In genomic region chr20:50648651-50649050, GRCh38 we compare ENCODE assay signal across 19 cellular contexts. TPM values are rescaled to one million over a fixed set of nuclear protein-coding genes. Genes with fewer than 3 reads are reported as not detected.
DNase-seq lines count a peak whose midpoint lies in the region; ATAC-seq and TF ChIP-seq lines count a peak whose summit lies in the region.
"Had no signal": no experiment of that assay in that cellular context is flagged by ENCODE, and none has a peak within 500 bp of the region (broad histone marks: within the 10 kb centered on the region; RNA-seq: fewer than 3 reads in every experiment).

No MANE protein-coding gene starts in this region.

- no peak overlapping the region for H3K27ac Mint-ChIP-seq in activated naive CD4-positive, alpha-beta T cell treated with anti-CD3 and anti-CD28 coated beads for 36 hours
- H3K27ac Mint-ChIP-seq: GM23338, HFFc6 had no signal

- H2BK12ac ChIP-seq in trophoblast cell (ENCODE audit: low read length) = peak overlapping the region; percentile 19

- no peak overlapping the region for H4K8ac ChIP-seq in trophoblast cell (ENCODE audit: low read depth, low read length)

- H2AK5ac ChIP-seq in trophoblast cell (ENCODE audit: low read length) = no peak overlapping the region

- no peaks in the 10 kb centered on the region for H3K9me3 Mint-ChIP-seq in activated naive CD4-positive, alpha-beta T cell treated with anti-CD3 and anti-CD28 coated beads for 36 hours
- H3K9me3 Mint-ChIP-seq: HFFc6 had no signal

- POLR2A ChIA-PET in Panc1 (lab: Charles Lee) = no interaction called here

- no peak overlapping the region for H4K91ac ChIP-seq in trophoblast cell (ENCODE audit: low read depth, low read length)

- H3K27ac ChIP-seq in left ventricle myocardium inferior (replicated peaks) (peak overlapping the region; percentile 91), Panc1 (ENCODE audit: low read length) (peak overlapping the region; percentile 92), trophoblast cell (ENCODE audit: low read depth, low read length) (no peak overlapping the region), vagina (peak overlapping the region; percentile 72)
- H3K27ac ChIP-seq: 22Rv1 had no signal

- H3K36me3 ChIP-seq in left ventricle myocardium inferior = no peaks in the 10 kb centered on the region
- H3K36me3 ChIP-seq in Panc1 (ENCODE audit: control insufficient read depth, insufficient read depth, low read length) = no peaks in the 10 kb centered on the region
- no peaks in the 10 kb centered on the region for H3K36me3 ChIP-seq in trophoblast cell (ENCODE audit: control insufficient read depth in 1 of 2, insufficient read depth in 2 of 2, low read length in 2 of 2)
- no peaks in the 10 kb centered on the region for H3K36me3 ChIP-seq in vagina

- no peak overlapping the region for H2AFZ ChIP-seq in trophoblast cell (ENCODE audit: insufficient read depth, low read length, poor library complexity)
- H2AFZ ChIP-seq: GM23338 had no signal

- no peaks in the 10 kb centered on the region for H3K79me2 ChIP-seq in trophoblast cell (ENCODE audit: control insufficient read depth, insufficient read depth, low read length, poor library complexity)

- H3K4me3 Mint-ChIP-seq in activated naive CD4-positive, alpha-beta T cell treated with anti-CD3 and anti-CD28 coated beads for 36 hours = no peak overlapping the region
- H3K4me3 Mint-ChIP-seq: CD14-positive monocyte, GM23338, HFFc6 had no signal

- H3K4me3 ChIP-seq in left ventricle myocardium inferior = no peak overlapping the region
- no peak overlapping the region for H3K4me3 ChIP-seq in Panc1 (ENCODE audit: low read depth in 2 of 2, low read length in 2 of 2)
- no peak overlapping the region for H3K4me3 ChIP-seq in trophoblast cell (ENCODE audit: low read depth, low read length)
- no peak overlapping the region for H3K4me3 ChIP-seq in vagina
- H3K4me3 ChIP-seq: A549, GM23338 had no signal

- CTCF ChIA-PET in Panc1 (lab: Charles Lee) = no interaction called here
- CTCF ChIA-PET in activated naive CD4-positive, alpha-beta T cell treated with anti-CD3 and anti-CD28 coated beads for 36 hours (lab: Charles Lee) = interaction anchor here (0.6 to 1.8 kb wide), 2 partner anchors 13 to 36 kb away, joined by 4 read pairs; no protein-coding TSS in a partner anchor

- no TSS peak for BruUV-seq in Panc1 (replicated peaks; lab: Mats Ljungman, UMichigan)

- no peaks in the 10 kb centered on the region for H3K27me3 ChIP-seq in left ventricle myocardium inferior (ENCODE audit: low read depth)
- H3K27me3 ChIP-seq in Panc1 (ENCODE audit: control insufficient read depth, insufficient read depth, low read length) = no peaks in the 10 kb centered on the region
- no peaks in the 10 kb centered on the region for H3K27me3 ChIP-seq in trophoblast cell (ENCODE audit: insufficient read depth, low read length)
- no peaks in the 10 kb centered on the region for H3K27me3 ChIP-seq in vagina

- H3K4me2 ChIP-seq in trophoblast cell (ENCODE audit: low read length) = no peak overlapping the region
- H3K4me2 ChIP-seq: A549, GM23338 had no signal

- no peak overlapping the region for H2BK120ac ChIP-seq in trophoblast cell (ENCODE audit: insufficient read depth, low read length, poor library complexity)

- no CpG with 5 or more reads among the region's 6 CpGs for WGBS in trophoblast cell (ENCODE audit: extremely low coverage, insufficient coverage, insufficient read length)

- TF ChIP-seq CTCF in left ventricle myocardium inferior (IDR thresholded peaks at IDR 0.05; ENCODE audit: borderline replicate concordance) (no peak), Panc1 (IDR thresholded peaks at IDR 0.05) (no peak), vagina (IDR thresholded peaks at IDR 0.05) (no peak)

- no peak overlapping the region for H3K4ac ChIP-seq in trophoblast cell (ENCODE audit: low read depth, low read length)

- H3K14ac ChIP-seq in trophoblast cell (ENCODE audit: low read length) = no peak overlapping the region

- no peak overlapping the region for H3K23ac ChIP-seq in trophoblast cell (ENCODE audit: low read length)

- intact Hi-C loops in left ventricle myocardium inferior (cut with micrococcal nuclease) = no loop called here
- intact Hi-C loops in cardiac septum (cut with DNase I) = no loop called here
- intact Hi-C loops in Panc1 (cut with micrococcal nuclease; ENCODE audit: unreplicated experiment) = no loop called here
- intact Hi-C loops in vagina (cut with DNase I) = no loop called here
- intact Hi-C loops in activated naive CD4-positive, alpha-beta T cell treated with anti-CD3 and anti-CD28 coated beads for 36 hours (cut with micrococcal nuclease) = no loop called here

- H3K4me1 ChIP-seq in left ventricle myocardium inferior = peaks cover 34% of the 10 kb centered on the region
- peaks cover 58% of the 10 kb centered on the region for H3K4me1 ChIP-seq in Panc1 (ENCODE audit: control insufficient read depth, insufficient read depth, low read length)
- peaks cover 11 to 19% of the 10 kb centered on the region in 2 experiments for H3K4me1 ChIP-seq in trophoblast cell (ENCODE audit: control insufficient read depth in 1 of 2, insufficient read depth in 2 of 2, low read length in 2 of 2)
- H3K4me1 ChIP-seq in vagina = peaks cover 38% of the 10 kb centered on the region

- H3K79me1 ChIP-seq in trophoblast cell (ENCODE audit: low read length) = peaks cover 21% of the 10 kb centered on the region

- H3K4me1 Mint-ChIP-seq in activated naive CD4-positive, alpha-beta T cell treated with anti-CD3 and anti-CD28 coated beads for 36 hours (ENCODE audit: low read depth) = no peaks in the 10 kb centered on the region
- H3K4me1 Mint-ChIP-seq: CD14-positive monocyte; CD4-positive, alpha-beta memory T cell had no signal

- no peak overlapping the region for H3K18ac ChIP-seq in trophoblast cell (ENCODE audit: low read length)

- ATAC-seq in Panc1 = no peak
- ATAC-seq: A549, GM23338 had no signal

- H3K9ac ChIP-seq in trophoblast cell (ENCODE audit: low read length) = no peak overlapping the region

- in situ Hi-C loops in Panc1 (cut with HindIII; ENCODE audit: low pct_unique_long_range_greater_than_20kb, low sequenced_read_pairs) = no loop called here

- no peaks in the 10 kb centered on the region for H3K36me3 Mint-ChIP-seq in activated naive CD4-positive, alpha-beta T cell treated with anti-CD3 and anti-CD28 coated beads for 36 hours (ENCODE audit: low read depth)
- H3K36me3 Mint-ChIP-seq: CD14-positive monocyte; CD4-positive, alpha-beta memory T cell had no signal

- DNase-seq in left ventricle myocardium inferior (no peak), cardiac septum (ENCODE audit: low spot score) (no peak), Panc1 (ENCODE audit: low read depth, low spot score) (no peak), trophoblast cell (no peak), vagina (ENCODE audit: extremely low spot score in 2 of 2) (no peak), NCI-H2029 treated with DMSO at 0.1 percent for 48 hours (lab: John Stamatoyannopoulos, UW) (no peak)
- no peak for DNase-seq in activated naive CD4-positive, alpha-beta T cell treated with anti-CD3 and anti-CD28 coated beads for 36 hours
- no peak for DNase-seq in stimulated activated CD4-positive, alpha-beta T cell treated with anti-CD3 and anti-CD28 coated beads, Interleukin-1b, Interleukin-23, amount 100 ng/mL, for 48 hours
- DNase-seq: AML-193; Calu3; CD4-positive, alpha-beta memory T cell; DMS79 treated with DMSO at 0.1 percent for 48 hours; GF-D8; HCEC 1CT; HFFc6 had no signal

- H2BK5ac ChIP-seq in trophoblast cell (ENCODE audit: low read depth, low read length, poor library complexity) = no peak overlapping the region

- no peak for TF ChIP-seq POLR2A in vagina (IDR thresholded peaks at IDR 0.05)

- H3K9me3 ChIP-seq in left ventricle myocardium inferior (replicated peaks) = peaks cover 8% of the 10 kb centered on the region
- H3K9me3 ChIP-seq in Panc1 (ENCODE audit: control insufficient read depth, insufficient read depth, low read depth, low read length) = peaks cover 4% of the 10 kb centered on the region; the same call in 1 of the 2 replicates
- H3K9me3 ChIP-seq in trophoblast cell (ENCODE audit: insufficient read depth, low read depth, low read length) = no peaks in the 10 kb centered on the region
- H3K9me3 ChIP-seq in vagina = no peaks in the 10 kb centered on the region

- no peaks in the 10 kb centered on the region for H3K27me3 Mint-ChIP-seq in activated naive CD4-positive, alpha-beta T cell treated with anti-CD3 and anti-CD28 coated beads for 36 hours (ENCODE audit: low read depth)

- H4K12ac ChIP-seq in trophoblast cell (ENCODE audit: low read depth, low read length) = no peak overlapping the region

RNA-seq across cellular contexts. Expression of gene RIPOR3, which starts 42.7 kb away (rescaled TPM):
- total RNA-seq in left ventricle myocardium inferior (6.5 TPM), cardiac septum (3.4 TPM), Panc1 (2021; ENCODE audit: unreplicated experiment) (92.5 TPM), vagina (38.1 TPM)
- polyA plus RNA-seq in Panc1 (2012; ENCODE audit: insufficient read length) = 97.9 TPM
- polyA plus RNA-seq in trophoblast cell (2013) = 0.12 and 0.15 TPM in 2 replicates
- total RNA-seq in activated naive CD4-positive, alpha-beta T cell treated with anti-CD3 and anti-CD28 coated beads for 36 hours = not detected
- total RNA-seq: CD4-positive, alpha-beta memory T cell had no signal
- polyA plus RNA-seq: CD14-positive monocyte had no signal
